In genomic region chr19:7829561-7830271, GRCh38 we compare ENCODE assay signal across 8 cellular contexts. TPM values are rescaled to one million over a fixed set of nuclear protein-coding genes. Genes with fewer than 3 reads are reported as not detected.
DNase-seq lines count a peak whose midpoint lies in the region; ATAC-seq and TF ChIP-seq lines count a peak whose summit lies in the region.

EVI5L (plus strand) TSS chr19:7830218; CDS start chr19:7846543, 16,325 bp downstream.

- H3K4me1 Mint-ChIP-seq in activated T-cell treated with anti-CD3 and anti-CD28 coated beads, Interleukin-2, amount 50 U/mL, for 72 hours (ENCODE audit: low read depth) = peaks cover 25% of the 10 kb centered on the region

- no peaks in the 10 kb centered on the region for H3K36me3 ChIP-seq in esophagus muscularis mucosa
- no peaks in the 10 kb centered on the region for H3K36me3 ChIP-seq in muscle layer of colon (ENCODE audit: insufficient read depth, low read length)

- peak within 1 kb of the TSS; percentile 83 for H3K27ac Mint-ChIP-seq in activated T-cell treated with anti-CD3 and anti-CD28 coated beads, Interleukin-2, amount 50 U/mL, for 72 hours

- peak within 1 kb of the TSS; percentile 90 to 97 for H3K4me3 Mint-ChIP-seq in activated T-cell treated with anti-CD3 and anti-CD28 coated beads, Interleukin-2, amount 50 U/mL, for 72 hours

- ATAC-seq in GM21737 (IDR thresholded peaks at IDR 0.05; ENCODE audit: unreplicated experiment) = peak; percentile 81
- peak; percentile 87 to 89 for ATAC-seq in activated T-cell treated with anti-CD3 and anti-CD28 coated beads, Interleukin-2, amount 50 U/mL, for 72 hours (replicated peaks in 1 of 2)

- TF ChIP-seq EP300 in esophagus muscularis mucosa (IDR thresholded peaks at IDR 0.05) = no peak

- peak within 1 kb of the TSS in 3 of 4 donors; percentile 46 to 67 (median 59) for H3K27ac ChIP-seq in esophagus muscularis mucosa (replicated peaks in 1 of 4)
- H3K27ac ChIP-seq in muscle layer of colon (ENCODE audit: low read depth, low read length) = no peak within 1 kb of the TSS

- no peaks in the 10 kb centered on the region for H3K9me3 ChIP-seq in esophagus muscularis mucosa
- no peaks in the 10 kb centered on the region for H3K9me3 ChIP-seq in muscle layer of colon (ENCODE audit: low read length)

- WGBS in esophagus muscularis mucosa = 0% methylated on average over 27 of the region's 45 CpGs

- no peak for TF ChIP-seq POLR2A in esophagus muscularis mucosa (IDR thresholded peaks at IDR 0.05; ENCODE audit: low read depth)

- peaks cover 16% of the 10 kb centered on the region for H3K27me3 Mint-ChIP-seq in activated T-cell treated with anti-CD3 and anti-CD28 coated beads, Interleukin-2, amount 50 U/mL, for 72 hours (ENCODE audit: low read depth)

- H3K4me3 ChIP-seq in esophagus muscularis mucosa = peak within 1 kb of the TSS; percentile 79 to 94 (median 85)
- H3K4me3 ChIP-seq in muscle layer of colon (ENCODE audit: low read depth in 1 of 2, low read length in 2 of 2) = peak within 1 kb of the TSS; percentile 45 to 65

- TF ChIP-seq CTCF in esophagus muscularis mucosa (IDR thresholded peaks at IDR 0.05) = peak in 1 of 3 experiments; percentile 22

- no peak within 1 kb of the TSS for H3K9ac ChIP-seq in muscle layer of colon (ENCODE audit: low read length)

- intact Hi-C loops in esophagus muscularis mucosa (cut with DNase I) = no loop called here

- H3K4me1 ChIP-seq in esophagus muscularis mucosa (peaks cover 21 to 43% (median 40%) of the 10 kb centered on the region in 4 donors), muscle layer of colon (ENCODE audit: insufficient read depth, low read length) (peaks cover 22% of the 10 kb centered on the region)

- H3K36me3 Mint-ChIP-seq in activated T-cell treated with anti-CD3 and anti-CD28 coated beads, Interleukin-2, amount 50 U/mL, for 72 hours (ENCODE audit: insufficient read depth in 2 of 2) = no peaks in the 10 kb centered on the region

- H3K9me3 Mint-ChIP-seq in activated T-cell treated with anti-CD3 and anti-CD28 coated beads, Interleukin-2, amount 50 U/mL, for 72 hours = no peaks in the 10 kb centered on the region

- peaks cover 0 to 10% (median 0%) of the 10 kb centered on the region in 4 donors for H3K27me3 ChIP-seq in esophagus muscularis mucosa
- H3K27me3 ChIP-seq in muscle layer of colon (ENCODE audit: control insufficient read depth in 1 of 2, insufficient read depth in 2 of 2, low read length in 2 of 2) = no peaks in the 10 kb centered on the region

- DNase-seq in DMS153 treated with DMSO at 0.1 percent for 48 hours (lab: John Stamatoyannopoulos, UW; ENCODE audit: unreplicated experiment) = peak; percentile 98
- peak; percentile 98 for DNase-seq in KG1 (lab: John Stamatoyannopoulos, UW)
- DNase-seq in activated T-cell treated with anti-CD3 and anti-CD28 coated beads, Interleukin-2, amount 50 U/mL, for 72 hours = peak; percentile 100
- DNase-seq in esophagus muscularis mucosa (ENCODE audit: extremely low spot score) = peak; percentile 100
- peak; percentile 99 for DNase-seq in stimulated activated CD8-positive, alpha-beta memory T cell treated with anti-CD3 and anti-CD28 coated beads, Interleukin-7, amount 100 ng/mL, for 1 hour (ENCODE audit: low read depth in 2 of 2)

TF ChIP-seq in PFSK-1, 5 proteins besides CTCF, POLR2A, EP300 and RAD21:
- TF ChIP-seq REST (IDR thresholded peaks at IDR 0.05; ENCODE audit: insufficient read depth in 1 of 2, low read depth in 2 of 2, low read length in 2 of 2) = no peak
- no peak for TF ChIP-seq TAF1 (IDR thresholded peaks at IDR 0.05; ENCODE audit: borderline replicate concordance, insufficient read depth, low read length)
- no peak for TF ChIP-seq SIN3A (IDR thresholded peaks at IDR 0.05; ENCODE audit: borderline replicate concordance, insufficient read depth, low read length)
- TF ChIP-seq FOXP2 (optimal IDR thresholded peaks at IDR 0.05; ENCODE audit: borderline replicate concordance, extremely low read depth, extremely low read length, insufficient read depth) = peak; percentile 26
- TF ChIP-seq POLR2AphosphoS5 (IDR thresholded peaks at IDR 0.05; ENCODE audit: low read depth, low read length) = no peak

RNA-seq across cellular contexts. Expression of gene EVI5L, which starts in this region (rescaled TPM):
- polyA plus RNA-seq in PFSK-1 (2012; ENCODE audit: insufficient read length, low read depth) = 50.3 TPM
- 10 to 100 TPM in 1 of 2 donors, 1 to 10 TPM in 1; 7.8 to 10.4 TPM for total RNA-seq in activated T-cell treated with anti-CD3 and anti-CD28 coated beads, Interleukin-2, amount 50 U/mL, for 72 hours
- 10 to 100 TPM; 19.9 to 42.0 (median 29.2) TPM for total RNA-seq in esophagus muscularis mucosa
